In the genomic region with DNA sequence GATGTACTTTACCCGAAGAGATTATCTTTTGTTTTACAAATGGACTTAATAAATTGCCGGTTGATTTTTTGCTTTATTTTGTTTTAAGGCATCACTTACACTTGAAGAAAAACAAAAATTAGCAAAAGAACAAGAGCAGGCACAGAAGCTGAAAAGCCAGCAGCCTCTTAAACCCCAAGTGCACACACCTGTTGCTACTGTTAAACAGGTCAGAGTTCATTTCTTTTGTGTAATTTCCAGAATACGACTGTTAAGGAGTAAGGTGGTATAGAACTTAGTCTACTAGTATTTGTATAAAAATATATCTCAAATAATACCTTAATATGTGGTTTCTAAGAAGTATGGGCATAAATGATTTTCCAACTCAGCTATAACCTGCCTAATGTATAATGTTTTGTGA, we compare ENCODE assay signal across 22 cellular contexts. TPM values are rescaled to one million over a fixed set of nuclear protein-coding genes. Genes with fewer than 3 reads are reported as not detected.
"Had no signal": no experiment of that assay in that cellular context is flagged by ENCODE, and none has a peak within 500 bp of the region (broad histone marks: within the 10 kb centered on the region; RNA-seq: fewer than 3 reads in every experiment).

No MANE protein-coding gene starts in this region.

- H3K9me3 ChIP-seq: heart left ventricle, neutrophil, right atrium auricular region had no signal

- H3K27me3 ChIP-seq: dorsolateral prefrontal cortex, heart left ventricle, neutrophil, right atrium auricular region had no signal

- H3K27me3 Mint-ChIP-seq: naive thymus-derived CD8-positive, alpha-beta T cell had no signal

- DNase-seq: cortex of kidney; dorsolateral prefrontal cortex; effector CD8-positive, alpha-beta T cell; foreskin melanocyte; heart left ventricle; hippocampal formation; mesendoderm; naive thymus-derived CD8-positive, alpha-beta T cell; stimulated activated CD4-positive, alpha-beta T cell treated with anti-CD3 and anti-CD28 coated beads, Interleukin-2, amount 100 ng/mL, for 48 hours; stimulated activated naive CD4-positive, alpha-beta T cell treated with Interleukin-2 at 50 U/mL for 16 hours; trophoblast cell had no signal

- H3K27ac ChIP-seq: dorsolateral prefrontal cortex, heart left ventricle, neutrophil, right atrium auricular region had no signal

- ATAC-seq: heart left ventricle; naive thymus-derived CD8-positive, alpha-beta T cell had no signal

- H3K4me1 ChIP-seq: heart left ventricle, right atrium auricular region had no signal

- FAIRE-seq: urothelium cell line had no signal

- H3K4me3 Mint-ChIP-seq: naive thymus-derived CD8-positive, alpha-beta T cell had no signal

- H3K4me1 Mint-ChIP-seq: naive thymus-derived CD8-positive, alpha-beta T cell had no signal

- H3K4me3 ChIP-seq: dorsolateral prefrontal cortex, heart left ventricle, right atrium auricular region, smooth muscle cell had no signal

RNA-seq across cellular contexts. Expression of a gene that starts 19.6 kb away (rescaled TPM):
- total RNA-seq: glomerular endothelial cell; kidney epithelial cell; lung microvascular endothelial cell; mononuclear cell; naive thymus-derived CD8-positive, alpha-beta T cell; osteocyte; posterior vena cava; right atrium auricular region; smooth muscle cell had no signal
- polyA plus RNA-seq: esophagus; heart left ventricle; naive thymus-derived CD8-positive, alpha-beta T cell; smooth muscle cell had no signal
